In the genomic region with DNA sequence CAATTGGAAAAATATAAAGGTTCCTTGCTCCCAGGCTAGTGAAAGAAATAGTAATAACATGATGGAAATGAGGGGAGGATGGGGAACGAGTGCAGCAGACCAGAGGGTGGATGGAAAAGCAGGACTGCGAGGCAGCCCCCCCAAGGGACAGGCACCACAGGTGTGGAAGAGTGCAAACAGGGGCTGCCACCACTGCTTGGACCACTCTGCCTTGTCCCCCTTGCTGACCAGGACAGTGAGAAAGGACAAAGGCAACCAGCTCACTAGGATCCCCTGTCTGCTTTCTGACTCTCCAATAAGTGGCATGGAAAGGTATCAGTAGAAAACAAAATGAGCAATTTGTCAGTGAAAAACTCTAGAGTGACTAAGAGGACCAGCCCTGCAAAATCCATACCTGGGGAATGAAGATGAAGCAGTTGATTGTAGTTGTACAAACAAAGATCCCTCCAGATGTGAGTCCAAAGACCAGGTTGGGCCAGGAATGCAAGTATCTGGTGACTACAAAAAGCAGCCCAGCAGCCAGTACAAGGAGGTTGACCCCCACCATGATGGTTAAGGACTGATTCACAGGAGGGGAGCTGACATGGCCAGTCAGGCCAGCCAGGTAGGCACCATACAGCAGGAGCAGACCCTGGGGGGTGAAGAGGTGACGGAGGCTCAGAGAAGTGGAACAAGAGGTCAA, we compare ENCODE assay signal across 1 cellular context.
TF ChIP-seq lines count a peak whose summit lies in the region.

No MANE protein-coding gene starts in this region.

TF ChIP-seq in IMR-90, 13 proteins besides CTCF, POLR2A, EP300 and RAD21:
- TF ChIP-seq RCOR1 (IDR thresholded peaks at IDR 0.05; ENCODE audit: insufficient replicate concordance, low read length) (no peak), MAZ (IDR thresholded peaks at IDR 0.05; ENCODE audit: borderline replicate concordance, low read depth, low read length) (no peak), MXI1 (IDR thresholded peaks at IDR 0.05; ENCODE audit: borderline replicate concordance, low read depth, low read length) (no peak), CEBPB (IDR thresholded peaks at IDR 0.05; ENCODE audit: low read depth, low read length) (no peak), BHLHE40 (IDR thresholded peaks at IDR 0.05; ENCODE audit: low read depth, low read length) (no peak), RFX5 (IDR thresholded peaks at IDR 0.05; ENCODE audit: low read depth, low read length) (no peak), FOS (IDR thresholded peaks at IDR 0.05; ENCODE audit: low read depth, low read length) (no peak), SMC3 (IDR thresholded peaks at IDR 0.05; ENCODE audit: low read depth, low read length) (no peak), CHD1 (IDR thresholded peaks at IDR 0.05; ENCODE audit: low read depth, low read length) (no peak)
- TF ChIP-seq, protein P1, sequence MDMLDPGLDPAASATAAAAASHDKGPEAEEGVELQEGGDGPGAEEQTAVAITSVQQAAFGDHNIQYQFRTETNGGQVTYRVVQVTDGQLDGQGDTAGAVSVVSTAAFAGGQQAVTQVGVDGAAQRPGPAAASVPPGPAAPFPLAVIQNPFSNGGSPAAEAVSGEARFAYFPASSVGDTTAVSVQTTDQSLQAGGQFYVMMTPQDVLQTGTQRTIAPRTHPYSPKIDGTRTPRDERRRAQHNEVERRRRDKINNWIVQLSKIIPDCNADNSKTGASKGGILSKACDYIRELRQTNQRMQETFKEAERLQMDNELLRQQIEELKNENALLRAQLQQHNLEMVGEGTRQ (IDR thresholded peaks at IDR 0.05; ENCODE audit: low read depth, low read length): no peak
